In genomic region chr20:2930538-2930937, GRCh38 we compare ENCODE assay signal across 2 cellular contexts.
TF ChIP-seq lines count a peak whose summit lies in the region.

No MANE protein-coding gene starts in this region.

TF ChIP-seq in HEK293, 187 proteins besides CTCF, POLR2A, EP300 and RAD21:
- TF ChIP-seq ZNF692 (tag by site-specific recombination; IDR thresholded peaks at IDR 0.05), result peak; percentile 89
- TF ChIP-seq SCRT1 (tag by site-specific recombination; IDR thresholded peaks at IDR 0.05; ENCODE audit: borderline replicate concordance), result no peak
- no peak for TF ChIP-seq PBX3 (CRISPR knock-in tag; IDR thresholded peaks at IDR 0.05)
- TF ChIP-seq ATF2 (tag by site-specific recombination; IDR thresholded peaks at IDR 0.05; ENCODE audit: low read depth), result peak; percentile 80
- no peak for TF ChIP-seq ZNF121 (tag by site-specific recombination; IDR thresholded peaks at IDR 0.05)
- no peak for TF ChIP-seq SETDB1 (IDR thresholded peaks at IDR 0.05; ENCODE audit: insufficient read length, low read length)
- TF ChIP-seq KLF16 (tag by site-specific recombination; IDR thresholded peaks at IDR 0.05), result no peak
- no peak for TF ChIP-seq ZNF626 (tag by site-specific recombination; IDR thresholded peaks at IDR 0.05)
- peak; percentile 66; the same call in 1 of the 2 replicates for TF ChIP-seq ZFP69B (tag by site-specific recombination; IDR thresholded peaks at IDR 0.05)
- no peak for TF ChIP-seq ZNF239 (tag by site-specific recombination; IDR thresholded peaks at IDR 0.05)
- TF ChIP-seq ZNF670 (tag by site-specific recombination; IDR thresholded peaks at IDR 0.05; ENCODE audit: low read depth), result no peak

TF ChIP-seq in H1, 55 proteins besides CTCF, POLR2A, EP300 and RAD21:
- TF ChIP-seq SRF (IDR thresholded peaks at IDR 0.05; ENCODE audit: low read depth, low read length) (0 out of 2 replicates have a peak, but pooled peaks have one; percentile 28), SP1 (IDR thresholded peaks at IDR 0.05; ENCODE audit: low read depth, low read length) (no peak), JUND (IDR thresholded peaks at IDR 0.05; ENCODE audit: low read length) (no peak), BRCA1 (IDR thresholded peaks at IDR 0.05; ENCODE audit: low read depth, low read length) (no peak)
